13 cellular contexts compared by ENCODE assay signal in the genomic region with DNA sequence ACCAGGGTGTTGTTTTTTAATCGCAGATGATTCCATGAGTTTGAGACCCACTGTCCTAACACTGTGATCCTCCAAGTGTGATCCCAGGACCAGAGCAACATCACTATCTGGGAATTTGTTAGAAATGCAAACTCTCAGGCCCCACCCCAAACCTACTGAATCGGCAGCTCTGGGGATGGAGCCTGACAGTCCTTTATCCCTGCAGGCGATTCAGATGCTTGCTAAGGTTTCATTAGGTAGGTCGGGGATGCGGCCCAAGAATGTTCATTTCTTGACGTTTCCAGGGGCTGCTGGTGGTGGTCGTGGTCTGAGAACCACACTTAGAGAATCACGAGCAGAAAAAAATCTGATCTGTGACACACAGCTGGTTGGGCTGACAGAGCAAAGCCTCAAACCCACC. TPM values are rescaled to one million over a fixed set of nuclear protein-coding genes. Genes with fewer than 3 reads are reported as not detected.
DNase-seq lines count a peak whose midpoint lies in the region; ATAC-seq and TF ChIP-seq lines count a peak whose summit lies in the region.
"Had no signal": no experiment of that assay in that cellular context is flagged by ENCODE, and none has a peak within 500 bp of the region (broad histone marks: within the 10 kb centered on the region; RNA-seq: fewer than 3 reads in every experiment).

No MANE protein-coding gene starts in this region.

- peaks cover 61% of the 10 kb centered on the region for H3K27me3 Mint-ChIP-seq in activated naive CD8-positive, alpha-beta T cell treated with anti-CD3 and anti-CD28 coated beads, Interleukin-2, amount 10 ng/mL, durations not matched to agents 7 days and 5 days
- peaks cover 54% of the 10 kb centered on the region for H3K27me3 Mint-ChIP-seq in activated naive CD8-positive, alpha-beta T cell treated with anti-CD3 and anti-CD28 coated beads, Interleukin-2, amount 50 U/mL, for 24 hours
- peaks cover 43% of the 10 kb centered on the region for H3K27me3 Mint-ChIP-seq in activated B cell treated with CpG ODN at 0.5 μM for 24 hours

- H3K4me1 Mint-ChIP-seq in activated naive CD8-positive, alpha-beta T cell treated with anti-CD3 and anti-CD28 coated beads, Interleukin-2, amount 10 ng/mL, durations not matched to agents 7 days and 5 days = peaks cover 10% of the 10 kb centered on the region
- peaks cover 11% of the 10 kb centered on the region for H3K4me1 Mint-ChIP-seq in activated naive CD8-positive, alpha-beta T cell treated with anti-CD3 and anti-CD28 coated beads, Interleukin-2, amount 50 U/mL, for 24 hours
- H3K4me1 Mint-ChIP-seq in activated B cell treated with CpG ODN at 0.5 μM for 24 hours = peaks cover 18% of the 10 kb centered on the region

- POLR2A ChIA-PET in activated naive CD8-positive, alpha-beta T cell treated with anti-CD3 and anti-CD28 coated beads, Interleukin-2, amount 10 ng/mL, durations not matched to agents 7 days and 5 days (lab: Charles Lee) = no interaction called here
- POLR2A ChIA-PET in activated B cell treated with CpG ODN at 0.5 μM for 24 hours (lab: Charles Lee) = no interaction called here

- H3K4me1 ChIP-seq in lower lobe of right lung = peaks cover 19% of the 10 kb centered on the region

- peak overlapping the region; percentile 83 for H3K27ac ChIP-seq in lower lobe of right lung

- H3K36me3 Mint-ChIP-seq in activated naive CD8-positive, alpha-beta T cell treated with anti-CD3 and anti-CD28 coated beads, Interleukin-2, amount 10 ng/mL, durations not matched to agents 7 days and 5 days = no peaks in the 10 kb centered on the region
- H3K36me3 Mint-ChIP-seq in activated naive CD8-positive, alpha-beta T cell treated with anti-CD3 and anti-CD28 coated beads, Interleukin-2, amount 50 U/mL, for 24 hours (ENCODE audit: low read depth) = no peaks in the 10 kb centered on the region
- no peaks in the 10 kb centered on the region for H3K36me3 Mint-ChIP-seq in activated B cell treated with CpG ODN at 0.5 μM for 24 hours (ENCODE audit: low read depth)

- no peak overlapping the region for H3K27ac Mint-ChIP-seq in activated naive CD8-positive, alpha-beta T cell treated with anti-CD3 and anti-CD28 coated beads, Interleukin-2, amount 10 ng/mL, durations not matched to agents 7 days and 5 days
- H3K27ac Mint-ChIP-seq in activated naive CD8-positive, alpha-beta T cell treated with anti-CD3 and anti-CD28 coated beads, Interleukin-2, amount 50 U/mL, for 24 hours = no peak overlapping the region
- no peak overlapping the region for H3K27ac Mint-ChIP-seq in activated B cell treated with CpG ODN at 0.5 μM for 24 hours

- H3K9me3 Mint-ChIP-seq in activated naive CD8-positive, alpha-beta T cell treated with anti-CD3 and anti-CD28 coated beads, Interleukin-2, amount 10 ng/mL, durations not matched to agents 7 days and 5 days = no peaks in the 10 kb centered on the region
- H3K9me3 Mint-ChIP-seq in activated naive CD8-positive, alpha-beta T cell treated with anti-CD3 and anti-CD28 coated beads, Interleukin-2, amount 50 U/mL, for 24 hours = no peaks in the 10 kb centered on the region
- no peaks in the 10 kb centered on the region for H3K9me3 Mint-ChIP-seq in activated B cell treated with CpG ODN at 0.5 μM for 24 hours

- no peak for ATAC-seq in activated naive CD8-positive, alpha-beta T cell treated with anti-CD3 and anti-CD28 coated beads, Interleukin-2, amount 10 ng/mL, durations not matched to agents 7 days and 5 days (ENCODE audit: low read depth)
- ATAC-seq in activated naive CD8-positive, alpha-beta T cell treated with anti-CD3 and anti-CD28 coated beads, Interleukin-2, amount 50 U/mL, for 24 hours = no peak
- ATAC-seq in activated B cell treated with CpG ODN at 0.5 μM for 24 hours (ENCODE audit: low read depth) (no peak), lower lobe of right lung (no peak)

- CTCF ChIA-PET in activated B cell treated with CpG ODN at 0.5 μM for 24 hours (lab: Charles Lee) = no interaction called here

- H3K9me3 ChIP-seq in lower lobe of right lung = no peaks in the 10 kb centered on the region
- H3K9me3 ChIP-seq: esophagus squamous epithelium had no signal

- DNase-seq in activated naive CD8-positive, alpha-beta T cell treated with anti-CD3 and anti-CD28 coated beads, Interleukin-2, amount 10 ng/mL, durations not matched to agents 7 days and 5 days = no peak
- no peak for DNase-seq in activated naive CD8-positive, alpha-beta T cell treated with anti-CD3 and anti-CD28 coated beads, Interleukin-2, amount 50 U/mL, for 24 hours
- no peak for DNase-seq in activated B cell treated with CpG ODN at 0.5 μM for 24 hours
- DNase-seq in lower lobe of right lung = no peak
- no peak for DNase-seq in NCI-H748 (lab: John Stamatoyannopoulos, UW; ENCODE audit: unreplicated experiment)
- no peak for DNase-seq in glomerular visceral epithelial cell (ENCODE audit: extremely low spot score)
- DNase-seq in NCI-H2107 (lab: John Stamatoyannopoulos, UW) = no peak
- no peak for DNase-seq in effector CD8-positive, alpha-beta T cell (lab: John Stamatoyannopoulos, UW)
- DNase-seq: esophagus squamous epithelium, NCI-H226 had no signal

- peak overlapping the region; percentile 68 for H3K4me3 Mint-ChIP-seq in activated naive CD8-positive, alpha-beta T cell treated with anti-CD3 and anti-CD28 coated beads, Interleukin-2, amount 10 ng/mL, durations not matched to agents 7 days and 5 days
- no peak overlapping the region for H3K4me3 Mint-ChIP-seq in activated naive CD8-positive, alpha-beta T cell treated with anti-CD3 and anti-CD28 coated beads, Interleukin-2, amount 50 U/mL, for 24 hours
- H3K4me3 Mint-ChIP-seq in activated B cell treated with CpG ODN at 0.5 μM for 24 hours = peak overlapping the region; percentile 67

- H3K36me3 ChIP-seq in lower lobe of right lung = no peaks in the 10 kb centered on the region
- H3K36me3 ChIP-seq: esophagus squamous epithelium had no signal

- H3K4me3 ChIP-seq in lower lobe of right lung = peak overlapping the region; percentile 72

- TF ChIP-seq CTCF in activated B cell treated with CpG ODN at 0.5 μM for 24 hours (IDR thresholded peaks at IDR 0.05) = no peak
- TF ChIP-seq CTCF in lower lobe of right lung (IDR thresholded peaks at IDR 0.05) = no peak

- intact Hi-C loops in activated B cell treated with CpG ODN at 0.5 μM for 24 hours (cut with micrococcal nuclease) = loop anchor here (10.0 kb wide), 1 partner anchor 533 kb away; no protein-coding TSS in a partner anchor
- intact Hi-C loops in lower lobe of right lung (cut with DNase I) = no loop called here

- H3K27me3 ChIP-seq in lower lobe of right lung (ENCODE audit: low read depth) = no peaks in the 10 kb centered on the region

RNA-seq across cellular contexts. Expression of a gene that starts 1.4 kb away (rescaled TPM):
- 1 to 10 TPM in 1 of 2 experiments, under 1 TPM in 1; 0.55 to 1.9 TPM for total RNA-seq in activated naive CD8-positive, alpha-beta T cell treated with anti-CD3 and anti-CD28 coated beads, Interleukin-2, amount 10 ng/mL, durations not matched to agents 7 days and 5 days
- 0.95 and 2.1 TPM in 2 replicates for total RNA-seq in activated B cell treated with CpG ODN at 0.5 μM for 24 hours
- total RNA-seq in lower lobe of right lung = 110 TPM

RNA-seq across cellular contexts. Expression of a gene that starts 35.6 kb away (rescaled TPM):
- not detected for total RNA-seq in activated naive CD8-positive, alpha-beta T cell treated with anti-CD3 and anti-CD28 coated beads, Interleukin-2, amount 10 ng/mL, durations not matched to agents 7 days and 5 days
- total RNA-seq in activated B cell treated with CpG ODN at 0.5 μM for 24 hours (not detected in 2 replicates), lower lobe of right lung (not detected)
- total RNA-seq: Daoy, esophagus squamous epithelium, pulmonary artery endothelial cell, urinary bladder had no signal

Comparison
In these comparisons a context has a peak if more than half of its experiments do, and no peak if none do; other contexts are left out.
1. RNA of a gene that starts 1.4 kb away (total RNA-seq): 110 TPM in lower lobe of right lung (single experiment); 0.95 to 2.1 TPM in activated B cell treated with CpG ODN at 0.5 μM for 24 hours and 0.55 to 1.9 TPM in activated naive CD8-positive, alpha-beta T cell treated with anti-CD3 and anti-CD28 coated beads, Interleukin-2, amount 10 ng/mL, durations not matched to agents 7 days and 5 days; every median in the first group is over 10 times any median in the second.